In genomic region chr20:35720165-35721123, GRCh38 we compare ENCODE assay signal across 21 cellular contexts. TPM values are rescaled to one million over a fixed set of nuclear protein-coding genes. Genes with fewer than 3 reads are reported as not detected.
DNase-seq lines count a peak whose midpoint lies in the region; ATAC-seq and TF ChIP-seq lines count a peak whose summit lies in the region.
"Had no signal": no experiment of that assay in that cellular context is flagged by ENCODE, and none has a peak within 500 bp of the region (broad histone marks: within the 10 kb centered on the region; RNA-seq: fewer than 3 reads in every experiment).

No MANE protein-coding gene starts in this region.

- no peak overlapping the region for H3K4me2 ChIP-seq in mesenchymal stem cell (ENCODE audit: low read length, poor library complexity, severe bottlenecking)

- no peak overlapping the region for H3K23ac ChIP-seq in mesenchymal stem cell (ENCODE audit: low read length in 2 of 2)

- no peaks in the 10 kb centered on the region for H3K27me3 Mint-ChIP-seq in activated naive CD4-positive, alpha-beta T cell treated with anti-CD3 and anti-CD28 coated beads for 36 hours (ENCODE audit: low read depth)
- H3K27me3 Mint-ChIP-seq in WTC11 (ENCODE audit: low read depth): no peaks in the 10 kb centered on the region
- H3K27me3 Mint-ChIP-seq: stimulated activated naive CD8-positive, alpha-beta T cell treated with anti-CD3 and anti-CD28 coated beads, Interleukin-15, amount 100 ng/mL, for 72 hours had no signal

- H3K9me3 ChIP-seq in mesenchymal stem cell (ENCODE audit: control insufficient read depth, low read length): no peaks in the 10 kb centered on the region

- H3K27ac Mint-ChIP-seq in activated naive CD4-positive, alpha-beta T cell treated with anti-CD3 and anti-CD28 coated beads for 36 hours: peak overlapping the region; percentile 4
- peak overlapping the region; percentile 66; the same call in 1 of the 2 replicates for H3K27ac Mint-ChIP-seq in WTC11
- peak overlapping the region; percentile 68 for H3K27ac Mint-ChIP-seq in stimulated activated effector memory CD8-positive, alpha-beta T cell treated with anti-CD3 and anti-CD28 coated beads, Interleukin-12 subunit alpha, Interleukin-12 subunit beta, amount 100 ng/mL, for 72 hours

- H2BK12ac ChIP-seq in mesenchymal stem cell (ENCODE audit: low read length in 2 of 2): no peak overlapping the region

- peaks cover 5% of the 10 kb centered on the region for H3K79me1 ChIP-seq in mesenchymal stem cell (replicated peaks; ENCODE audit: low read length, poor library complexity, severe bottlenecking)

- H2BK15ac ChIP-seq in mesenchymal stem cell (ENCODE audit: low read depth, poor library complexity, severe bottlenecking): no peak overlapping the region

- no peak overlapping the region for H2BK120ac ChIP-seq in mesenchymal stem cell (ENCODE audit: low read depth, low read length)

- H3K36me3 ChIP-seq in mesenchymal stem cell (ENCODE audit: control insufficient read depth in 1 of 2, insufficient read depth in 2 of 2, low read depth in 1 of 2, low read length in 2 of 2): peaks cover 75 to 97% of the 10 kb centered on the region in 2 experiments

- WGBS in mesenchymal stem cell: 96% methylated on average over 13 of the region's 13 CpGs

- no peak overlapping the region for H2AK5ac ChIP-seq in mesenchymal stem cell (ENCODE audit: low read length, severe bottlenecking)

- no peak overlapping the region for H3K4me3 ChIP-seq in mesenchymal stem cell (ENCODE audit: insufficient read depth in 1 of 2, low read depth in 1 of 2, low read length in 2 of 2)

- H3K18ac ChIP-seq in mesenchymal stem cell (ENCODE audit: low read depth in 1 of 2, low read length in 2 of 2): no peak overlapping the region

- CTCF ChIA-PET in activated naive CD4-positive, alpha-beta T cell treated with anti-CD3 and anti-CD28 coated beads for 36 hours (lab: Charles Lee): no interaction called here
- CTCF ChIA-PET in WTC11 (lab: Charles Lee): interaction anchor here (1.0 to 1.1 kb wide), 2 partner anchors 21 to 273 kb away, joined by 3 read pairs; partner anchors contain the start of genes NFS1 and ROMO1

- POLR2A ChIA-PET in WTC11 (lab: Charles Lee): interaction anchor here (1.2 to 2.6 kb wide), 2 partner anchors 18 to 22 kb away, joined by 5 to 17 read pairs; partner anchors contain the start of gene RBM39

- DNase-seq in activated naive CD4-positive, alpha-beta T cell treated with anti-CD3 and anti-CD28 coated beads for 36 hours: no peak
- no peak for DNase-seq in activated naive CD4-positive, alpha-beta T cell (lab: John Stamatoyannopoulos, UW)
- no peak for DNase-seq in WTC11 (ENCODE audit: low spot score)
- DNase-seq in mesenchymal stem cell: no peak
- DNase-seq in stimulated activated effector memory CD8-positive, alpha-beta T cell treated with anti-CD3 and anti-CD28 coated beads, Interleukin-12 subunit alpha, Interleukin-12 subunit beta, amount 100 ng/mL, for 72 hours (ENCODE audit: low spot score in 2 of 2): no peak
- no peak for DNase-seq in DMS79 (lab: John Stamatoyannopoulos, UW)
- no peak for DNase-seq in NCI-H446 (lab: John Stamatoyannopoulos, UW)
- DNase-seq in NCI-H2196 (lab: John Stamatoyannopoulos, UW; ENCODE audit: unreplicated experiment): no peak
- DNase-seq: dermis blood vessel endothelial cell; erythroblast; KBM-7; left cardiac atrium; NCI-H1092; NCI-H2107; NCI-H526; nucleus accumbens; right cardiac atrium; SIG-M5; stimulated activated naive CD8-positive, alpha-beta T cell treated with anti-CD3 and anti-CD28 coated beads, Interleukin-15, amount 100 ng/mL, for 72 hours; T-helper 2 cell; trophoblast cell had no signal

- peak overlapping the region; percentile 1 for H3K9ac ChIP-seq in mesenchymal stem cell (ENCODE audit: low read length)

- no peak overlapping the region for H4K91ac ChIP-seq in mesenchymal stem cell (ENCODE audit: low read length)

- H3K14ac ChIP-seq in mesenchymal stem cell (ENCODE audit: low read length in 2 of 2): no peak overlapping the region

- no peak overlapping the region for H2BK5ac ChIP-seq in mesenchymal stem cell (ENCODE audit: low read depth, low read length, poor library complexity, severe bottlenecking)

- no peaks in the 10 kb centered on the region for H3K9me3 Mint-ChIP-seq in activated naive CD4-positive, alpha-beta T cell treated with anti-CD3 and anti-CD28 coated beads for 36 hours
- no peaks in the 10 kb centered on the region for H3K9me3 Mint-ChIP-seq in WTC11
- no peaks in the 10 kb centered on the region for H3K9me3 Mint-ChIP-seq in stimulated activated effector memory CD8-positive, alpha-beta T cell treated with anti-CD3 and anti-CD28 coated beads, Interleukin-12 subunit alpha, Interleukin-12 subunit beta, amount 100 ng/mL, for 72 hours
- H3K9me3 Mint-ChIP-seq: stimulated activated naive CD8-positive, alpha-beta T cell treated with anti-CD3 and anti-CD28 coated beads, Interleukin-15, amount 100 ng/mL, for 72 hours had no signal

- H3K4ac ChIP-seq in mesenchymal stem cell (ENCODE audit: low read depth in 1 of 2, low read length in 2 of 2): no peak overlapping the region

- no peak for TF ChIP-seq CTCF in WTC11 (IDR thresholded peaks at IDR 0.05)

- intact Hi-C loops in activated naive CD4-positive, alpha-beta T cell treated with anti-CD3 and anti-CD28 coated beads for 36 hours (cut with micrococcal nuclease): no loop called here

- H3K27ac ChIP-seq in mesenchymal stem cell (ENCODE audit: low read length, poor library complexity, severe bottlenecking): no peak overlapping the region

- no peak overlapping the region for H3K4me3 Mint-ChIP-seq in activated naive CD4-positive, alpha-beta T cell treated with anti-CD3 and anti-CD28 coated beads for 36 hours
- H3K4me3 Mint-ChIP-seq in WTC11: no peak overlapping the region
- H3K4me3 Mint-ChIP-seq in stimulated activated effector memory CD8-positive, alpha-beta T cell treated with anti-CD3 and anti-CD28 coated beads, Interleukin-12 subunit alpha, Interleukin-12 subunit beta, amount 100 ng/mL, for 72 hours: no peak overlapping the region
- H3K4me3 Mint-ChIP-seq: stimulated activated naive CD8-positive, alpha-beta T cell treated with anti-CD3 and anti-CD28 coated beads, Interleukin-15, amount 100 ng/mL, for 72 hours had no signal

- peaks cover 44% of the 10 kb centered on the region for H3K4me1 Mint-ChIP-seq in activated naive CD4-positive, alpha-beta T cell treated with anti-CD3 and anti-CD28 coated beads for 36 hours (ENCODE audit: low read depth)
- H3K4me1 Mint-ChIP-seq in WTC11: 0 out of 2 replicates have a peak, but pooled peaks cover 4% of the 10 kb centered on the region
- peaks cover 54% of the 10 kb centered on the region for H3K4me1 Mint-ChIP-seq in stimulated activated effector memory CD8-positive, alpha-beta T cell treated with anti-CD3 and anti-CD28 coated beads, Interleukin-12 subunit alpha, Interleukin-12 subunit beta, amount 100 ng/mL, for 72 hours

- H3K4me1 ChIP-seq in mesenchymal stem cell (ENCODE audit: control insufficient read depth, insufficient read depth, low read depth, low read length): peaks cover 3% of the 10 kb centered on the region

- H2AFZ ChIP-seq in mesenchymal stem cell (ENCODE audit: low read depth, low read length): no peak overlapping the region

- peaks cover 62% of the 10 kb centered on the region for H3K36me3 Mint-ChIP-seq in activated naive CD4-positive, alpha-beta T cell treated with anti-CD3 and anti-CD28 coated beads for 36 hours (ENCODE audit: low read depth)
- peaks cover 90% of the 10 kb centered on the region for H3K36me3 Mint-ChIP-seq in WTC11
- peaks cover 100% of the 10 kb centered on the region for H3K36me3 Mint-ChIP-seq in stimulated activated effector memory CD8-positive, alpha-beta T cell treated with anti-CD3 and anti-CD28 coated beads, Interleukin-12 subunit alpha, Interleukin-12 subunit beta, amount 100 ng/mL, for 72 hours

- no peaks in the 10 kb centered on the region for H3K27me3 ChIP-seq in mesenchymal stem cell (ENCODE audit: control insufficient read depth in 1 of 2, insufficient read depth in 1 of 2, low read length in 2 of 2)

- H4K8ac ChIP-seq in mesenchymal stem cell (ENCODE audit: low read length): peak overlapping the region; percentile 49

- no peak for ATAC-seq in WTC11
- no peak for ATAC-seq in stimulated activated effector memory CD8-positive, alpha-beta T cell treated with anti-CD3 and anti-CD28 coated beads, Interleukin-12 subunit alpha, Interleukin-12 subunit beta, amount 100 ng/mL, for 72 hours
- ATAC-seq: left cardiac atrium; right cardiac atrium; stimulated activated naive CD8-positive, alpha-beta T cell treated with anti-CD3 and anti-CD28 coated beads, Interleukin-15, amount 100 ng/mL, for 72 hours had no signal

TF ChIP-seq in WTC11, 78 proteins besides CTCF, POLR2A, EP300 and RAD21:
- TF ChIP-seq GABPB1 (CRISPR knock-in tag; IDR thresholded peaks at IDR 0.05) (0 out of 2 replicates have a peak, but pooled peaks have one; percentile 35), ATF1 (CRISPR knock-in tag; IDR thresholded peaks at IDR 0.05) (no peak)
TF ChIP-seq in WTC11: peak in this region for 1.

RNA-seq across cellular contexts. Expression of gene ROMO1, which starts 21.2 kb away (rescaled TPM):
- 100 to 1,000 TPM; 120 to 134 TPM for total RNA-seq in activated naive CD4-positive, alpha-beta T cell treated with anti-CD3 and anti-CD28 coated beads for 36 hours
- total RNA-seq in WTC11 (2021): 213 to 249 TPM (median 245 TPM) in 3 replicates
- 553 TPM for polyA plus RNA-seq in mesenchymal stem cell (2013, experiment 1 of 2)
- polyA plus RNA-seq in mesenchymal stem cell (2013, experiment 2 of 2): 561 TPM

RNA-seq across cellular contexts. Expression of gene NFS1, which starts 21.3 kb away (rescaled TPM):
- total RNA-seq in activated naive CD4-positive, alpha-beta T cell treated with anti-CD3 and anti-CD28 coated beads for 36 hours: 10 to 100 TPM; 33.6 to 38.1 TPM
- total RNA-seq in WTC11 (2021): 36.1 to 39.8 TPM (median 36.8 TPM) in 3 replicates
- polyA plus RNA-seq in mesenchymal stem cell (2013, experiment 1 of 2): 12.7 TPM
- 13.6 TPM for polyA plus RNA-seq in mesenchymal stem cell (2013, experiment 2 of 2)

RNA-seq across cellular contexts. Expression of gene RBM39, which starts 21.6 kb away (rescaled TPM):
- 100 to 1,000 TPM; 297 to 304 TPM for total RNA-seq in activated naive CD4-positive, alpha-beta T cell treated with anti-CD3 and anti-CD28 coated beads for 36 hours
- total RNA-seq in WTC11 (2021): 221 to 231 TPM (median 223 TPM) in 3 replicates
- polyA plus RNA-seq in mesenchymal stem cell (2013, experiment 1 of 2): 142 TPM
- polyA plus RNA-seq in mesenchymal stem cell (2013, experiment 2 of 2): 138 TPM

RNA-seq across cellular contexts. Expression of gene PHF20, which starts 51.4 kb away (rescaled TPM):
- total RNA-seq in activated naive CD4-positive, alpha-beta T cell treated with anti-CD3 and anti-CD28 coated beads for 36 hours: 10 to 100 TPM; 39.8 to 46.0 TPM
- 65.8 to 70.0 TPM (median 66.8 TPM) in 3 replicates for total RNA-seq in WTC11 (2021)
- 24.7 TPM for polyA plus RNA-seq in mesenchymal stem cell (2013, experiment 1 of 2)
- polyA plus RNA-seq in mesenchymal stem cell (2013, experiment 2 of 2): 24.0 TPM

RNA-seq across cellular contexts. Expression of gene CPNE1, which starts 55.7 kb away (rescaled TPM):
- total RNA-seq in activated naive CD4-positive, alpha-beta T cell treated with anti-CD3 and anti-CD28 coated beads for 36 hours: 100 to 1,000 TPM; 261 to 281 TPM
- 287 to 312 TPM (median 299 TPM) in 3 replicates for total RNA-seq in WTC11 (2021)
- polyA plus RNA-seq in mesenchymal stem cell (2013, experiment 1 of 2): 94.1 TPM
- polyA plus RNA-seq in mesenchymal stem cell (2013, experiment 2 of 2): 94.1 TPM

Comparison
In these comparisons a context has a peak if more than half of its experiments do, and no peak if none do; other contexts are left out.
1. H3K27ac Mint-ChIP-seq: peak in every context shown above with its lines; median percentile 68 in stimulated activated effector memory CD8-positive, alpha-beta T cell treated with anti-CD3 and anti-CD28 coated beads, Interleukin-12 subunit alpha, Interleukin-12 subunit beta, amount 100 ng/mL, for 72 hours; 66 in WTC11; 4 in activated naive CD4-positive, alpha-beta T cell treated with anti-CD3 and anti-CD28 coated beads for 36 hours.